In the genomic region with DNA sequence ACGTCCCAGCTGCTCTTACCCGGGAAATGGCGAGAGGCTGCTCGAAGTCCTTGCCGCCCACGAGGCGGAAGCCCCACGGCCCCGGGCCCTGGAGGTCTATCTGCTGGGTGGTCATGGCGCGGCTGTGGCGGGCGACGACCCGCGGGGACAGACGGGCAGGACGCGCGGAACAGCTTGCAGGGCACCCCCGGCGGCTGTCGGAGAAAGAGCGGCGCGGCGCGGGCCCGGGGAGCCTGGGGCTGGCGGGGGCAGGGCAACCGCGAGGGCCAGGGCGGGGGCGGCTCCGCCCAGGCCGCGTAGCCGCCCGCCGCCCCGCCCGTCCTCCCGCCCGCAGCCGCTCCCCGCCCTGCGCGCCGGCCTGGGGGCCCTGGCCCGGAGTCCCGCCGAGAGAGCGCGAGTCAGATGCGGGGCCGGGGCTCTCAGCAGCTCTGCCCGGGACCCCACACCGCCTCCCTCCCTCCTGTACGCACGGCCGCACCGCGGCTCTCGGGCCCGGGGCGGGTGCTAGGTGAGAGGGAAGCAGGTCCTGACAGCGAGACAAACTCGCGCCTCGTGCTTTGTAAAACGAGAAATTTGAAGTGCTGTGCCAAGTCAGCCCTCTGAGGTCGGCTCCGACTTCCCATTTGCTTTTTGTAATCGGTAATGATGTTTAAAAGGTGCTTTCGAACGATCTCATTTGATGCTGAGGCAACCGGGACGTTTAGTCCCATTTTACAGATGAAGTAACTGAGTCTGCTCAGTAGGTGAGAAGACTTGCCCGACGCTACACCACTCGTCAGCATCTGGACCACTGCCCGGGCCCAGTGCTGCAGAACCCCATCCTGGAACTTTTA, we compare ENCODE assay signal across 1 cellular context.
A peak's percentile ranks its signal among the peaks of the same experiment; 100 is the strongest.
TF ChIP-seq lines count a peak whose summit lies in the region.

A gene with protein sequence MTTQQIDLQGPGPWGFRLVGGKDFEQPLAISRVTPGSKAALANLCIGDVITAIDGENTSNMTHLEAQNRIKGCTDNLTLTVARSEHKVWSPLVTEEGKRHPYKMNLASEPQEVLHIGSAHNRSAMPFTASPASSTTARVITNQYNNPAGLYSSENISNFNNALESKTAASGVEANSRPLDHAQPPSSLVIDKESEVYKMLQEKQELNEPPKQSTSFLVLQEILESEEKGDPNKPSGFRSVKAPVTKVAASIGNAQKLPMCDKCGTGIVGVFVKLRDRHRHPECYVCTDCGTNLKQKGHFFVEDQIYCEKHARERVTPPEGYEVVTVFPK (minus strand): TSS at position 203 of the 833 bp plus-strand sequence. CDS start 88 bp downstream, at position 115.

TF ChIP-seq in K562, 482 proteins besides CTCF, POLR2A, EP300 and RAD21 (continued from another document and continues in another):
- TF ChIP-seq ZBTB49 (CRISPR knock-in tag; IDR thresholded peaks at IDR 0.05; ENCODE audit: borderline replicate concordance) (no peak), NR0B1 (IDR thresholded peaks at IDR 0.05; ENCODE audit: partially characterized antibody) (no peak), CHD1 (IDR thresholded peaks at IDR 0.05; ENCODE audit: low read length) (no peak), KDM4B (IDR thresholded peaks at IDR 0.05; ENCODE audit: borderline replicate concordance in 2 of 2, low read depth in 1 of 2) (no peak), PTRF (tag; IDR thresholded peaks at IDR 0.05) (no peak), TAF1 (IDR thresholded peaks at IDR 0.05; ENCODE audit: control insufficient read depth, extremely low read depth, insufficient read depth, low read length, severe bottlenecking) (peak; percentile 73), POLR2AphosphoS5 (IDR thresholded peaks at IDR 0.05; ENCODE audit: control insufficient read depth, insufficient read depth, low read depth, low read length) (peak; percentile 51; the same call in 1 of the 2 replicates), MBD1 (CRISPR knock-in tag; IDR thresholded peaks at IDR 0.05) (0 out of 2 replicates have a peak, but pooled peaks have one; percentile 63), CXXC5 (CRISPR knock-in tag; IDR thresholded peaks at IDR 0.05) (peak; percentile 69; the same call in 1 of the 2 replicates), MCM3 (IDR thresholded peaks at IDR 0.05) (no peak), MYC (IDR thresholded peaks at IDR 0.05; ENCODE audit: low read depth, low read length) (peak; percentile 11; the same call in 1 of the 2 replicates), MYC (CRISPR knock-in tag; IDR thresholded peaks at IDR 0.05; ENCODE audit: borderline replicate concordance, low read depth) (no peak), ZNF133 (CRISPR knock-in tag; IDR thresholded peaks at IDR 0.05) (no peak), HMGN3 (IDR thresholded peaks at IDR 0.05; ENCODE audit: borderline replicate concordance, extremely low read depth, insufficient read length, low read depth, low read length) (no peak), ZNF609 (CRISPR knock-in tag; IDR thresholded peaks at IDR 0.05; ENCODE audit: borderline replicate concordance) (no peak), U2AF1 (optimal IDR thresholded peaks at IDR 0.05; ENCODE audit: low read depth, low read length) (no peak), KHSRP (IDR thresholded peaks at IDR 0.05) (no peak), ZNF764 (CRISPR knock-in tag; IDR thresholded peaks at IDR 0.05; ENCODE audit: low read depth) (no peak), MED1 (CRISPR knock-in tag; IDR thresholded peaks at IDR 0.05; ENCODE audit: borderline replicate concordance) (no peak), NFATC3 (IDR thresholded peaks at IDR 0.05) (no peak), ARID3A (IDR thresholded peaks at IDR 0.05; ENCODE audit: borderline replicate concordance, low read depth, low read length) (no peak), GATAD2A (IDR thresholded peaks at IDR 0.05) (peak; percentile 55; the same call in 1 of the 2 replicates)
- TF ChIP-seq, protein P1, sequence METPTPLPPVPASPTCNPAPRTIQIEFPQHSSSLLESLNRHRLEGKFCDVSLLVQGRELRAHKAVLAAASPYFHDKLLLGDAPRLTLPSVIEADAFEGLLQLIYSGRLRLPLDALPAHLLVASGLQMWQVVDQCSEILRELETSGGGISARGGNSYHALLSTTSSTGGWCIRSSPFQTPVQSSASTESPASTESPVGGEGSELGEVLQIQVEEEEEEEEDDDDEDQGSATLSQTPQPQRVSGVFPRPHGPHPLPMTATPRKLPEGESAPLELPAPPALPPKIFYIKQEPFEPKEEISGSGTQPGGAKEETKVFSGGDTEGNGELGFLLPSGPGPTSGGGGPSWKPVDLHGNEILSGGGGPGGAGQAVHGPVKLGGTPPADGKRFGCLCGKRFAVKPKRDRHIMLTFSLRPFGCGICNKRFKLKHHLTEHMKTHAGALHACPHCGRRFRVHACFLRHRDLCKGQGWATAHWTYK (CRISPR knock-in tag; IDR thresholded peaks at IDR 0.05): no peak
- TF ChIP-seq, protein P2, sequence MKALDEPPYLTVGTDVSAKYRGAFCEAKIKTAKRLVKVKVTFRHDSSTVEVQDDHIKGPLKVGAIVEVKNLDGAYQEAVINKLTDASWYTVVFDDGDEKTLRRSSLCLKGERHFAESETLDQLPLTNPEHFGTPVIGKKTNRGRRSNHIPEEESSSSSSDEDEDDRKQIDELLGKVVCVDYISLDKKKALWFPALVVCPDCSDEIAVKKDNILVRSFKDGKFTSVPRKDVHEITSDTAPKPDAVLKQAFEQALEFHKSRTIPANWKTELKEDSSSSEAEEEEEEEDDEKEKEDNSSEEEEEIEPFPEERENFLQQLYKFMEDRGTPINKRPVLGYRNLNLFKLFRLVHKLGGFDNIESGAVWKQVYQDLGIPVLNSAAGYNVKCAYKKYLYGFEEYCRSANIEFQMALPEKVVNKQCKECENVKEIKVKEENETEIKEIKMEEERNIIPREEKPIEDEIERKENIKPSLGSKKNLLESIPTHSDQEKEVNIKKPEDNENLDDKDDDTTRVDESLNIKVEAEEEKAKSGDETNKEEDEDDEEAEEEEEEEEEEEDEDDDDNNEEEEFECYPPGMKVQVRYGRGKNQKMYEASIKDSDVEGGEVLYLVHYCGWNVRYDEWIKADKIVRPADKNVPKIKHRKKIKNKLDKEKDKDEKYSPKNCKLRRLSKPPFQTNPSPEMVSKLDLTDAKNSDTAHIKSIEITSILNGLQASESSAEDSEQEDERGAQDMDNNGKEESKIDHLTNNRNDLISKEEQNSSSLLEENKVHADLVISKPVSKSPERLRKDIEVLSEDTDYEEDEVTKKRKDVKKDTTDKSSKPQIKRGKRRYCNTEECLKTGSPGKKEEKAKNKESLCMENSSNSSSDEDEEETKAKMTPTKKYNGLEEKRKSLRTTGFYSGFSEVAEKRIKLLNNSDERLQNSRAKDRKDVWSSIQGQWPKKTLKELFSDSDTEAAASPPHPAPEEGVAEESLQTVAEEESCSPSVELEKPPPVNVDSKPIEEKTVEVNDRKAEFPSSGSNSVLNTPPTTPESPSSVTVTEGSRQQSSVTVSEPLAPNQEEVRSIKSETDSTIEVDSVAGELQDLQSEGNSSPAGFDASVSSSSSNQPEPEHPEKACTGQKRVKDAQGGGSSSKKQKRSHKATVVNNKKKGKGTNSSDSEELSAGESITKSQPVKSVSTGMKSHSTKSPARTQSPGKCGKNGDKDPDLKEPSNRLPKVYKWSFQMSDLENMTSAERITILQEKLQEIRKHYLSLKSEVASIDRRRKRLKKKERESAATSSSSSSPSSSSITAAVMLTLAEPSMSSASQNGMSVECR (CRISPR knock-in tag; IDR thresholded peaks at IDR 0.05): no peak
- TF ChIP-seq, protein P3, sequence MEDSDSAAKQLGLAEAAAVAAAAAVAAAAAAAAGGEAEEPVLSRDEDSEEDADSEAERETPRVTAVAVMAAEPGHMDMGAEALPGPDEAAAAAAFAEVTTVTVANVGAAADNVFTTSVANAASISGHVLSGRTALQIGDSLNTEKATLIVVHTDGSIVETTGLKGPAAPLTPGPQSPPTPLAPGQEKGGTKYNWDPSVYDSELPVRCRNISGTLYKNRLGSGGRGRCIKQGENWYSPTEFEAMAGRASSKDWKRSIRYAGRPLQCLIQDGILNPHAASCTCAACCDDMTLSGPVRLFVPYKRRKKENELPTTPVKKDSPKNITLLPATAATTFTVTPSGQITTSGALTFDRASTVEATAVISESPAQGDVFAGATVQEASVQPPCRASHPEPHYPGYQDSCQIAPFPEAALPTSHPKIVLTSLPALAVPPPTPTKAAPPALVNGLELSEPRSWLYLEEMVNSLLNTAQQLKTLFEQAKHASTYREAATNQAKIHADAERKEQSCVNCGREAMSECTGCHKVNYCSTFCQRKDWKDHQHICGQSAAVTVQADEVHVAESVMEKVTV (CRISPR knock-in tag; IDR thresholded peaks at IDR 0.05): no peak
